In genomic region chr17:29157310-29157709, GRCh38 we compare ENCODE assay signal across 2 cellular contexts.
TF ChIP-seq lines count a peak whose summit lies in the region.

No MANE protein-coding gene starts in this region.

TF ChIP-seq in GM23338, 12 proteins besides CTCF, POLR2A, EP300 and RAD21:
- TF ChIP-seq ZNF462 (CRISPR knock-in tag; IDR thresholded peaks at IDR 0.05) (no peak), ZNF114 (CRISPR knock-in tag; IDR thresholded peaks at IDR 0.05) (no peak), JUNB (IDR thresholded peaks at IDR 0.05; ENCODE audit: unreplicated experiment) (no peak), ZNF331 (CRISPR knock-in tag; IDR thresholded peaks at IDR 0.05; ENCODE audit: low read depth) (no peak), ETS1 (IDR thresholded peaks at IDR 0.05) (no peak), EZH2 (IDR thresholded peaks at IDR 0.05; ENCODE audit: low read depth, unreplicated experiment) (no peak), NANOG (IDR thresholded peaks at IDR 0.05; ENCODE audit: borderline replicate concordance) (no peak), EZH2phosphoT487 (IDR thresholded peaks at IDR 0.05; ENCODE audit: unreplicated experiment) (no peak)
- TF ChIP-seq, protein P1, sequence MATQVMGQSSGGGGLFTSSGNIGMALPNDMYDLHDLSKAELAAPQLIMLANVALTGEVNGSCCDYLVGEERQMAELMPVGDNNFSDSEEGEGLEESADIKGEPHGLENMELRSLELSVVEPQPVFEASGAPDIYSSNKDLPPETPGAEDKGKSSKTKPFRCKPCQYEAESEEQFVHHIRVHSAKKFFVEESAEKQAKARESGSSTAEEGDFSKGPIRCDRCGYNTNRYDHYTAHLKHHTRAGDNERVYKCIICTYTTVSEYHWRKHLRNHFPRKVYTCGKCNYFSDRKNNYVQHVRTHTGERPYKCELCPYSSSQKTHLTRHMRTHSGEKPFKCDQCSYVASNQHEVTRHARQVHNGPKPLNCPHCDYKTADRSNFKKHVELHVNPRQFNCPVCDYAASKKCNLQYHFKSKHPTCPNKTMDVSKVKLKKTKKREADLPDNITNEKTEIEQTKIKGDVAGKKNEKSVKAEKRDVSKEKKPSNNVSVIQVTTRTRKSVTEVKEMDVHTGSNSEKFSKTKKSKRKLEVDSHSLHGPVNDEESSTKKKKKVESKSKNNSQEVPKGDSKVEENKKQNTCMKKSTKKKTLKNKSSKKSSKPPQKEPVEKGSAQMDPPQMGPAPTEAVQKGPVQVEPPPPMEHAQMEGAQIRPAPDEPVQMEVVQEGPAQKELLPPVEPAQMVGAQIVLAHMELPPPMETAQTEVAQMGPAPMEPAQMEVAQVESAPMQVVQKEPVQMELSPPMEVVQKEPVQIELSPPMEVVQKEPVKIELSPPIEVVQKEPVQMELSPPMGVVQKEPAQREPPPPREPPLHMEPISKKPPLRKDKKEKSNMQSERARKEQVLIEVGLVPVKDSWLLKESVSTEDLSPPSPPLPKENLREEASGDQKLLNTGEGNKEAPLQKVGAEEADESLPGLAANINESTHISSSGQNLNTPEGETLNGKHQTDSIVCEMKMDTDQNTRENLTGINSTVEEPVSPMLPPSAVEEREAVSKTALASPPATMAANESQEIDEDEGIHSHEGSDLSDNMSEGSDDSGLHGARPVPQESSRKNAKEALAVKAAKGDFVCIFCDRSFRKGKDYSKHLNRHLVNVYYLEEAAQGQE (IDR thresholded peaks at IDR 0.05; ENCODE audit: unreplicated experiment) = no peak

TF ChIP-seq in WTC11, 78 proteins besides CTCF, POLR2A, EP300 and RAD21 (continued from another document):
- TF ChIP-seq PRDM15 (CRISPR knock-in tag; IDR thresholded peaks at IDR 0.05) = no peak
- TF ChIP-seq, protein P2, sequence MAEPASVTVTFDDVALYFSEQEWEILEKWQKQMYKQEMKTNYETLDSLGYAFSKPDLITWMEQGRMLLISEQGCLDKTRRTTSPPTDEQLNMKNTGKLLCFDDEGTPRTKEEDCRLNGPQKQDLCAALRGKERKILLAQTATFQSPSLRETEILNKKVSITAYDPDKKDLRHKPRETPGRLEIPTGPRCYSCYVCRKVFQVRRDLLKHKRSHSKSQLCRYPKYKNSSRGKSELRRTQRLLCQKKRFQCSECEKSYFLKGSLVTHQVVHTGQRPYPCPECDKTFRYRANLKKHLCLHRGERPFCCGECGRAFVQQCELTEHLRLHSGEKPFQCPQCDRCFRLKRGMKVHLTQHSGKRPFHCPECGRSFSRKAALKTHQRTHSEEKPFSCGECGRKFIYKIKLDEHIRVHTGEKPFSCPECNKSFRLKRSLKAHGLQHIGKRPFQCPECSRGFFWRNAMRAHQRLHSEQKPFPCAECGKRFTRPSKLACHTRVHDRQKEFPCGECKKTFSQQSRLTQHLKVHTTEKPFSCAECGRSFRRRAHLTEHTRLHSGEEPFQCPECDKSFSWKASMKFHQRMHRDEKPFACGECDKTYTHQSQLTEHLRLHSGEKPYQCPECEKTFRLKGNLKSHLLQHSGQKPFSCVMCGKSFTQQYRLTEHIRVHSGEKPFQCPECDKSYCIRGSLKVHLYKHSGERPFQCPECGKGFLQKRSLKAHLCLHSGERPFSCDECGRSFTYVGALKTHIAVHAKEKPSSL (CRISPR knock-in tag; conservative IDR thresholded peaks at IDR 0.05) = no peak
TF ChIP-seq in WTC11: peak in this region for 0.
